In genomic region chr9:121738969-121739368, GRCh38 we compare ENCODE assay signal across 1 cellular context.
TF ChIP-seq lines count a peak whose summit lies in the region.

No MANE protein-coding gene starts in this region.

TF ChIP-seq in GM23338, 12 proteins besides CTCF, POLR2A, EP300 and RAD21 (continued from another document):
- TF ChIP-seq ZNF462 (CRISPR knock-in tag; IDR thresholded peaks at IDR 0.05) = no peak
